ENCODE assay signal across 10 cellular contexts in genomic region chr1:228903573-228904122, GRCh38.
DNase-seq lines count a peak whose midpoint lies in the region; ATAC-seq and TF ChIP-seq lines count a peak whose summit lies in the region.
"Had no signal": no experiment of that assay in that cellular context is flagged by ENCODE, and none has a peak within 500 bp of the region (broad histone marks: within the 10 kb centered on the region; RNA-seq: fewer than 3 reads in every experiment).

No MANE protein-coding gene starts in this region.

- POLR2A ChIA-PET in MCF 10A (lab: Yijun Ruan, JAX): interaction anchor here (0.6 to 2.3 kb wide), 25 partner anchors 8 to 335 kb away, joined by 3 to 18 read pairs (median 4); no protein-coding TSS in a partner anchor

- H4K20me1 ChIP-seq in mammary epithelial cell (ENCODE audit: insufficient read depth, low read length) (peaks cover 2% of the 10 kb centered on the region), fibroblast of lung (ENCODE audit: control insufficient read depth, extremely low read depth, insufficient read depth, low read length) (no peaks in the 10 kb centered on the region)

- DNase-seq in MCF 10A (ENCODE audit: unreplicated experiment) (no peak), mammary epithelial cell (no peak), fibroblast of lung (ENCODE audit: low read depth in 2 of 2) (peak; percentile 6 to 21), mucosa of gallbladder (ENCODE audit: low spot score) (no peak), T-helper 2 cell (no peak)

- in situ Hi-C loops in mammary epithelial cell (cut with MboI; ENCODE audit: low sequenced_read_pairs in 2 of 2): no loop called here

- 76% methylated on average over 7 of the region's 7 CpGs for WGBS in mammary epithelial cell (ENCODE audit: low coverage, missing lambda C conversion rate)
- 68% methylated on average over 7 of the region's 7 CpGs for WGBS in urinary bladder

- H3K4me1 ChIP-seq in mammary epithelial cell (ENCODE audit: insufficient read depth, low read length): peaks cover 6% of the 10 kb centered on the region
- H3K4me1 ChIP-seq in fibroblast of lung (ENCODE audit: control insufficient read depth, extremely low read depth, insufficient read depth, low read length): peaks cover 6% of the 10 kb centered on the region
- H3K4me1 ChIP-seq in urinary bladder (ENCODE audit: insufficient read depth): no peaks in the 10 kb centered on the region

- H3K9ac ChIP-seq in mammary epithelial cell (ENCODE audit: insufficient read depth, low read length): no peak overlapping the region
- no peak overlapping the region for H3K9ac ChIP-seq in fibroblast of lung (ENCODE audit: insufficient read depth, low read length)

- peaks cover 18% of the 10 kb centered on the region for H3K27me3 ChIP-seq in mammary epithelial cell (ENCODE audit: insufficient read depth, low read length)
- H3K27me3 ChIP-seq in fibroblast of lung (ENCODE audit: control insufficient read depth, insufficient read depth, low read length): peaks cover 7% of the 10 kb centered on the region

- H3K4me3 ChIP-seq in mammary epithelial cell (replicated peaks in 1 of 3; ENCODE audit: insufficient read depth in 1 of 3, low read depth in 2 of 3, low read length in 3 of 3) (no peak overlapping the region), fibroblast of lung (replicated peaks in 1 of 4; ENCODE audit: control extremely low read depth in 1 of 4, insufficient read depth in 1 of 4, low read depth in 3 of 4, low read length in 4 of 4) (no peak overlapping the region), urinary bladder (ENCODE audit: low read depth, low read length) (no peak overlapping the region)
- H3K4me3 ChIP-seq: heart left ventricle had no signal

- no peak for ATAC-seq in HG02973 (IDR thresholded peaks at IDR 0.05; ENCODE audit: unreplicated experiment)
- ATAC-seq: activated CD4-positive, CD25-positive, alpha-beta regulatory T cell treated with anti-CD3 and anti-CD28 coated beads, Interleukin-2, amount 50 U/mL, for 24 hours had no signal

- no peaks in the 10 kb centered on the region for H3K36me3 ChIP-seq in mammary epithelial cell (ENCODE audit: insufficient read depth, low read length)
- no peaks in the 10 kb centered on the region for H3K36me3 ChIP-seq in fibroblast of lung (ENCODE audit: control insufficient read depth, insufficient read depth, low read length)
- no peaks in the 10 kb centered on the region for H3K36me3 ChIP-seq in urinary bladder (ENCODE audit: insufficient read depth)
- H3K36me3 ChIP-seq: heart left ventricle had no signal

- H3K4me3 Mint-ChIP-seq in MCF 10A (ENCODE audit: unreplicated experiment) (peak overlapping the region; percentile 57), nephron (no peak overlapping the region)

- H3K9me3 ChIP-seq in mammary epithelial cell (replicated peaks; ENCODE audit: insufficient read depth, low read length) (no peaks in the 10 kb centered on the region), fibroblast of lung (ENCODE audit: control insufficient read depth, insufficient read depth, low read depth, low read length) (no peaks in the 10 kb centered on the region)

- H3K27ac ChIP-seq in mammary epithelial cell (ENCODE audit: insufficient read depth, low read depth, low read length) (no peak overlapping the region), fibroblast of lung (ENCODE audit: insufficient read depth, low read length) (no peak overlapping the region), urinary bladder (ENCODE audit: low read depth) (peak overlapping the region; percentile 76)

- H3K4me2 ChIP-seq in mammary epithelial cell (ENCODE audit: insufficient read depth, low read depth, low read length): no peak overlapping the region
- peak overlapping the region; percentile 48 for H3K4me2 ChIP-seq in fibroblast of lung (ENCODE audit: extremely low read depth, insufficient read depth, low read length)

- H3K36me3 Mint-ChIP-seq in MCF 10A (ENCODE audit: insufficient read depth, unreplicated experiment): peaks cover 6% of the 10 kb centered on the region
- no peaks in the 10 kb centered on the region for H3K36me3 Mint-ChIP-seq in nephron (ENCODE audit: low read depth)

- intact Hi-C loops in MCF 10A (cut with micrococcal nuclease) (loop anchor here (1.0 to 5.0 kb wide), 5 partner anchors 61 to 324 kb away; partner anchors contain the start of gene RHOU), mammary epithelial cell (cut with micrococcal nuclease) (loop anchor here (2.0 kb wide), 1 partner anchor 65 kb away; no protein-coding TSS in a partner anchor)

- H3K9me3 Mint-ChIP-seq in MCF 10A (ENCODE audit: unreplicated experiment) (no peaks in the 10 kb centered on the region), nephron (peaks cover 8% of the 10 kb centered on the region)

- H3K27me3 Mint-ChIP-seq in MCF 10A (ENCODE audit: insufficient read depth, unreplicated experiment) (peaks cover 68% of the 10 kb centered on the region), nephron (ENCODE audit: low read depth) (peaks cover 4% of the 10 kb centered on the region)

- CTCF ChIA-PET in MCF 10A (lab: Yijun Ruan, JAX): interaction anchor here (0.6 to 1.8 kb wide), 7 partner anchors 10 to 323 kb away, joined by 3 to 8 read pairs (median 4); no protein-coding TSS in a partner anchor
- CTCF ChIA-PET in mammary epithelial cell (lab: Charles Lee; ENCODE audit: low non-redundant PET): no interaction called here

- TF ChIP-seq CTCF in MCF 10A (IDR thresholded peaks at IDR 0.05; ENCODE audit: unreplicated experiment): no peak
- no peak for TF ChIP-seq CTCF in mammary epithelial cell (conservative IDR thresholded peaks at IDR 0.05 in 1 of 2, IDR thresholded peaks at IDR 0.05 in 1 of 2; ENCODE audit: extremely low read depth in 1 of 2, insufficient read depth in 1 of 2, low read depth in 1 of 2, low read length in 2 of 2)
- no peak for TF ChIP-seq CTCF in fibroblast of lung (conservative IDR thresholded peaks at IDR 0.05 in 1 of 2, IDR thresholded peaks at IDR 0.05 in 1 of 2; ENCODE audit: low read depth in 1 of 2, low read length in 2 of 2)
- no peak for TF ChIP-seq CTCF in nephron (IDR thresholded peaks at IDR 0.05; ENCODE audit: unreplicated experiment in 3 of 3)

- peaks cover 30% of the 10 kb centered on the region for H3K4me1 Mint-ChIP-seq in MCF 10A (ENCODE audit: insufficient read depth, unreplicated experiment)
- H3K4me1 Mint-ChIP-seq in nephron: peaks cover 65% of the 10 kb centered on the region

- H3K27ac Mint-ChIP-seq in MCF 10A (ENCODE audit: low read depth, unreplicated experiment) (peak overlapping the region; percentile 89), nephron (peak overlapping the region; percentile 76 to 93 (median 91))

- no peak overlapping the region for H2AFZ ChIP-seq in mammary epithelial cell (ENCODE audit: low read depth, low read length)
- H2AFZ ChIP-seq in fibroblast of lung (ENCODE audit: low read length): no peak overlapping the region

- H3K79me2 ChIP-seq in mammary epithelial cell (ENCODE audit: insufficient read depth, low read length) (no peaks in the 10 kb centered on the region), fibroblast of lung (ENCODE audit: control insufficient read depth, insufficient read depth, low read length) (no peaks in the 10 kb centered on the region)

- dilution Hi-C loops in mammary epithelial cell (cut with HindIII; ENCODE audit: low sequenced_read_pairs): no loop called here

- BruUV-seq in MCF 10A (replicated peaks; lab: Mats Ljungman, UMichigan) (no TSS peak), mammary epithelial cell (replicated peaks; lab: Mats Ljungman, UMichigan) (no TSS peak)

Comparison
In these comparisons a context has a peak if more than half of its experiments do, and no peak if none do; other contexts are left out.
1. DNase-seq: peak in fibroblast of lung (2 of 2); none in MCF 10A (single experiment), mammary epithelial cell (single experiment), mucosa of gallbladder (single experiment) and T-helper 2 cell (0 of 5).